8 cellular contexts compared by ENCODE assay signal in genomic region chr11:15101072-15101701, GRCh38. TPM values are rescaled to one million over a fixed set of nuclear protein-coding genes. Genes with fewer than 3 reads are reported as not detected.
DNase-seq lines count a peak whose midpoint lies in the region; ATAC-seq and TF ChIP-seq lines count a peak whose summit lies in the region.

No MANE protein-coding gene starts in this region.

- H3K4me1 Mint-ChIP-seq in activated CD8-positive, alpha-beta T cell treated with anti-CD3 and anti-CD28 coated beads for 36 hours (ENCODE audit: low read depth) = no peaks in the 10 kb centered on the region
- no peaks in the 10 kb centered on the region for H3K4me1 Mint-ChIP-seq in endothelial cell (ENCODE audit: unreplicated experiment)
- no peaks in the 10 kb centered on the region for H3K4me1 Mint-ChIP-seq in stimulated activated effector memory CD8-positive, alpha-beta T cell treated with anti-CD3 and anti-CD28 coated beads, Interleukin-12 subunit alpha, Interleukin-12 subunit beta, amount 100 ng/mL, for 72 hours

- H3K27ac ChIP-seq in C4-2B = no peak overlapping the region

- no peaks in the 10 kb centered on the region for H3K9me3 Mint-ChIP-seq in activated CD8-positive, alpha-beta T cell treated with anti-CD3 and anti-CD28 coated beads for 36 hours
- H3K9me3 Mint-ChIP-seq in endothelial cell (ENCODE audit: unreplicated experiment) = no peaks in the 10 kb centered on the region
- no peaks in the 10 kb centered on the region for H3K9me3 Mint-ChIP-seq in stimulated activated effector memory CD8-positive, alpha-beta T cell treated with anti-CD3 and anti-CD28 coated beads, Interleukin-12 subunit alpha, Interleukin-12 subunit beta, amount 100 ng/mL, for 72 hours

- no peaks in the 10 kb centered on the region for H3K36me3 ChIP-seq in mucosa of descending colon (ENCODE audit: low read depth)

- POLR2A ChIA-PET in activated CD8-positive, alpha-beta T cell treated with anti-CD3 and anti-CD28 coated beads for 36 hours (lab: Charles Lee) = interaction anchor here (1.4 kb wide), 1 partner anchor 9 kb away, joined by 5 read pairs; no protein-coding TSS in a partner anchor

- H3K36me3 Mint-ChIP-seq in activated CD8-positive, alpha-beta T cell treated with anti-CD3 and anti-CD28 coated beads for 36 hours (ENCODE audit: low read depth) = no peaks in the 10 kb centered on the region
- H3K36me3 Mint-ChIP-seq in endothelial cell (ENCODE audit: low read depth, unreplicated experiment) = no peaks in the 10 kb centered on the region
- no peaks in the 10 kb centered on the region for H3K36me3 Mint-ChIP-seq in stimulated activated effector memory CD8-positive, alpha-beta T cell treated with anti-CD3 and anti-CD28 coated beads, Interleukin-12 subunit alpha, Interleukin-12 subunit beta, amount 100 ng/mL, for 72 hours

- H3K27ac Mint-ChIP-seq in activated CD8-positive, alpha-beta T cell treated with anti-CD3 and anti-CD28 coated beads for 36 hours = no peak overlapping the region
- H3K27ac Mint-ChIP-seq in endothelial cell (ENCODE audit: unreplicated experiment) = no peak overlapping the region
- no peak overlapping the region for H3K27ac Mint-ChIP-seq in stimulated activated effector memory CD8-positive, alpha-beta T cell treated with anti-CD3 and anti-CD28 coated beads, Interleukin-12 subunit alpha, Interleukin-12 subunit beta, amount 100 ng/mL, for 72 hours

- no peaks in the 10 kb centered on the region for H3K4me1 ChIP-seq in mucosa of descending colon (ENCODE audit: low read depth)

- CTCF ChIA-PET in activated CD8-positive, alpha-beta T cell treated with anti-CD3 and anti-CD28 coated beads for 36 hours (lab: Charles Lee) = interaction anchor here (0.6 to 5.8 kb wide), 37 partner anchors 10 to 194 kb away, joined by 3 to 93 read pairs (median 4); no protein-coding TSS in a partner anchor

- no peak overlapping the region for H3K4me3 Mint-ChIP-seq in activated CD8-positive, alpha-beta T cell treated with anti-CD3 and anti-CD28 coated beads for 36 hours
- no peak overlapping the region for H3K4me3 Mint-ChIP-seq in endothelial cell (ENCODE audit: unreplicated experiment)
- H3K4me3 Mint-ChIP-seq in stimulated activated effector memory CD8-positive, alpha-beta T cell treated with anti-CD3 and anti-CD28 coated beads, Interleukin-12 subunit alpha, Interleukin-12 subunit beta, amount 100 ng/mL, for 72 hours = no peak overlapping the region

- DNase-seq in NCI-H2227 treated with DMSO at 0.1 percent for 48 hours (lab: John Stamatoyannopoulos, UW) = peak; percentile 61
- peak; percentile 73 for DNase-seq in activated CD8-positive, alpha-beta T cell treated with anti-CD3 and anti-CD28 coated beads for 36 hours
- peak; percentile 72 for DNase-seq in endothelial cell (ENCODE audit: low spot score)
- peak in 2 of 3 donors; percentile 73 to 74 for DNase-seq in mucosa of descending colon
- DNase-seq in stimulated activated effector memory CD8-positive, alpha-beta T cell treated with anti-CD3 and anti-CD28 coated beads, Interleukin-12 subunit alpha, Interleukin-12 subunit beta, amount 100 ng/mL, for 72 hours (ENCODE audit: low spot score in 2 of 2) = peak; percentile 39 to 72

- H3K27me3 Mint-ChIP-seq in activated CD8-positive, alpha-beta T cell treated with anti-CD3 and anti-CD28 coated beads for 36 hours = peaks cover 9% of the 10 kb centered on the region
- peaks cover 3% of the 10 kb centered on the region for H3K27me3 Mint-ChIP-seq in endothelial cell (ENCODE audit: unreplicated experiment)

- peak; percentile 95 for TF ChIP-seq CTCF in C4-2B (conservative IDR thresholded peaks at IDR 0.05)
- peak; percentile 94 for TF ChIP-seq CTCF in activated CD8-positive, alpha-beta T cell treated with anti-CD3 and anti-CD28 coated beads for 36 hours (IDR thresholded peaks at IDR 0.05)
- peak; percentile 80 for TF ChIP-seq CTCF in endothelial cell (IDR thresholded peaks at IDR 0.05; ENCODE audit: unreplicated experiment)
- TF ChIP-seq CTCF in mucosa of descending colon (IDR thresholded peaks at IDR 0.05) = peak; percentile 85

- no peak overlapping the region for H3K4me3 ChIP-seq in mucosa of descending colon

- peak; percentile 87 for ATAC-seq in GM18868 (IDR thresholded peaks at IDR 0.05; ENCODE audit: unreplicated experiment)
- ATAC-seq in HG03108 (IDR thresholded peaks at IDR 0.05; ENCODE audit: unreplicated experiment) = peak; percentile 74
- ATAC-seq in activated CD8-positive, alpha-beta T cell treated with anti-CD3 and anti-CD28 coated beads for 36 hours = peak; percentile 82
- ATAC-seq in mucosa of descending colon = peak; percentile 90
- peak; percentile 69 for ATAC-seq in stimulated activated effector memory CD8-positive, alpha-beta T cell treated with anti-CD3 and anti-CD28 coated beads, Interleukin-12 subunit alpha, Interleukin-12 subunit beta, amount 100 ng/mL, for 72 hours

- H3K9me3 ChIP-seq in mucosa of descending colon = no peaks in the 10 kb centered on the region

- intact Hi-C loops in activated CD8-positive, alpha-beta T cell treated with anti-CD3 and anti-CD28 coated beads for 36 hours (cut with micrococcal nuclease) = loop anchor here (1.0 to 2.0 kb wide), 2 partner anchors 58 to 107 kb away; no protein-coding TSS in a partner anchor
- intact Hi-C loops in mucosa of descending colon (cut with DNase I, micrococcal nuclease) = loop anchor here (2.0 to 5.0 kb wide), 2 partner anchors 106 to 108 kb away; no protein-coding TSS in a partner anchor

RNA-seq across cellular contexts. Expression of gene INSC, which starts 13.5 kb away (rescaled TPM):
- total RNA-seq in activated CD8-positive, alpha-beta T cell treated with anti-CD3 and anti-CD28 coated beads for 36 hours = 1 to 10 TPM in 1 of 2 experiments, under 1 TPM in 1; 0.74 to 1.4 TPM
- 0.23 TPM for total RNA-seq in endothelial cell (ENCODE audit: unreplicated experiment)
- 1 to 10 TPM; 1.4 to 4.2 (median 2.6) TPM for total RNA-seq in mucosa of descending colon

RNA-seq across cellular contexts. Expression of gene CALCB, which starts 27.8 kb away (rescaled TPM):
- 1 to 10 TPM; 3.9 to 4.7 TPM for total RNA-seq in activated CD8-positive, alpha-beta T cell treated with anti-CD3 and anti-CD28 coated beads for 36 hours
- total RNA-seq in endothelial cell (ENCODE audit: unreplicated experiment) (0.28 TPM), mucosa of descending colon (1 to 10 TPM in 1 of 3 donors, not detected in 2; 1.6 TPM)
